Comparison of ENCODE assay signal across 1 cellular context in the genomic region with DNA sequence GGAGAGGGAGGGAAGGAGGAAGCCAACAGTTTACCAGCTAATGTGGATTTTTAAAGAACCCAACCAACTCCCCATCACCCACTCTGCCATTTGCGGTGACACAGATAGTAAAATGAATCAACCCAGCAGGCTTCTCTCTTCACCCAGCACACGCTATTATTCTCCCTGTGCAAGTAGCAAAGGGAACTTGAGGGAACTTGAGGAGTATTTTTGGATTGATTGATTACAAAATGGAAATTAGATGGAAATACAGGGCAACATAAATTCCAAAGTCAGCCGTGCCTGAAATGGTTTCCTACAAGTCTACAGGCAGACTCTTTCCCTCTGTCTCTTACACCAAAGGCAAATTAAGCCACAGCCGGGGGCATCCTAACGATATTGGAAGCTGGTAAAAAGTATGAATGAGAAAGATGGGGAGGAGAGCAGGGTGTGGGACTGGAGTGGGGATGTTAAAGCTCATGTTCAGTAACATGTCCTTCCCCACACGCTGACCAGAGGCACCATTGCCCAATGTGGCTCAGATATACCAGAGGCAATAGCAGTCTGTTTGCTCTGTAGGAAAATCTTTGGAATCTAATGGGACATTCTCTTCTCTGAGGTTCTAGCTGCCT.
TF ChIP-seq lines count a peak whose summit lies in the region.

No MANE protein-coding gene starts in this region.

TF ChIP-seq in H1, 55 proteins besides CTCF, POLR2A, EP300 and RAD21 (continued from another document):
- TF ChIP-seq GTF2F1 (IDR thresholded peaks at IDR 0.05; ENCODE audit: borderline replicate concordance, low read depth, low read length): no peak
- TF ChIP-seq EGR1 (IDR thresholded peaks at IDR 0.05; ENCODE audit: borderline replicate concordance, low read depth, low read length): no peak
- no peak for TF ChIP-seq CREB1 (IDR thresholded peaks at IDR 0.05)
TF ChIP-seq in H1: peak in this region for 0.
